Comparison of ENCODE assay signal across 1 cellular context in the genomic region with DNA sequence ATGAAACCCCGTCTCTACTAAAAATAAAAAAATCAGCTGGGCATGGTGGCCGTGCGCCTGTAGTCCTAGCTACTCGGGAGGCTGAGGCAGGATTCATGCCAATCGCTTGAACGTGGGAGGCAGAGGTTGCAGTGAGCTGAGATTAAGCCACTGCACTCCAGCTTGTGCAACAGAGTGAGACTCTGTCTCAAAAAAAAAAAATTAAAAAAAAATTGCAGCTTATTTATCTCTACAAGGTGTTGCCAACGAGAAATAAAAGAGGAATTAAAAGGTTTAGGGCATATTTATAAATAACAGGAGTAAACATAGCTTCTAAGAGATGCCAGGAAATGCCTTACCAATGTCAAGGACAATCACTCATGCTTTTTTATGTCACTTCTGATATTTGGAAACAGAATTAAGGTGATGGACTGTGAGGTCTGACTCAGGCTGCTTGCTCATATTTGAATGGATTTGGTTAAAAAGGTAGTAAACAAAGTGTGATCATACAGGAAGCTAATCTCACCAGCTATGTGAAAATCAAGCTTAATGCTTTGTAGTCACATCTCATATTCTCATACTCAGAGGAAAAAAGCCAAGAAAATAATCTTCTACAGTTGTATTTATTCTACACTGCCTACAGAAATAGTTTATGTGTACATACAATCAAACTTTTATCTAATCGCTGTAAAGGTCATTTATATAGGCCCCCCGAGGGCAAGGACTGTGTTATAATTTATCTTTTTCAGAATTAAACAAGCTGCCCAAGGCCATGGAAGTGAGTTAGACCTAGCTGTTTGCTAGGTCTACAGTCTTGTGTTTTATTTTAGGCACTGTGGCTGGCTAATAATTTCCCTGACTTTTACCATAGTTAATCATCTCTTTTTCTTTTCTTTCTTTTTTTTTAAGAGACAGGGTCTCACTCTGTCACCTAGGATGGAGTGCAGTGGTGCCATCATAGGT.
TF ChIP-seq lines count a peak whose summit lies in the region.

No MANE protein-coding gene starts in this region.

TF ChIP-seq in H1, 55 proteins besides CTCF, POLR2A, EP300 and RAD21 (continued from another document):
- no peak for TF ChIP-seq PHF8 (conservative IDR thresholded peaks at IDR 0.05; ENCODE audit: low read depth, low read length)
- no peak for TF ChIP-seq NANOG (IDR thresholded peaks at IDR 0.05; ENCODE audit: insufficient read depth, low read depth, low read length, poor library complexity, severe bottlenecking)
